10 cellular contexts compared by ENCODE assay signal in genomic region chr16:1108299-1109252, GRCh38. TPM values are rescaled to one million over a fixed set of nuclear protein-coding genes. Genes with fewer than 3 reads are reported as not detected.
DNase-seq lines count a peak whose midpoint lies in the region; ATAC-seq and TF ChIP-seq lines count a peak whose summit lies in the region.
"Had no signal": no experiment of that assay in that cellular context is flagged by ENCODE, and none has a peak within 500 bp of the region (broad histone marks: within the 10 kb centered on the region; RNA-seq: fewer than 3 reads in every experiment).

No MANE protein-coding gene starts in this region.

- H3K4me2 ChIP-seq in GM23248 (ENCODE audit: unreplicated experiment) = no peak overlapping the region
- H3K4me2 ChIP-seq in fibroblast of lung (ENCODE audit: extremely low read depth, insufficient read depth, low read length) = no peak overlapping the region

- H3K4me3 ChIP-seq in GM23248 (no peak overlapping the region), fibroblast of lung (replicated peaks in 1 of 4; ENCODE audit: control extremely low read depth in 1 of 4, insufficient read depth in 1 of 4, low read depth in 3 of 4, low read length in 4 of 4) (no peak overlapping the region), lower leg skin (ENCODE audit: low read depth, poor library complexity, severe bottlenecking) (no peak overlapping the region)

- no peak for ATAC-seq in natural killer cell
- ATAC-seq: activated CD8-positive, alpha-beta memory T cell treated with anti-CD3 and anti-CD28 coated beads, Interleukin-2, amount 10 ng/mL, durations not matched to agents 7 days and 5 days had no signal

- H3K4me1 ChIP-seq in GM23248 (ENCODE audit: insufficient read depth) = no peaks in the 10 kb centered on the region
- H3K4me1 ChIP-seq in fibroblast of lung (ENCODE audit: control insufficient read depth, extremely low read depth, insufficient read depth, low read length) = no peaks in the 10 kb centered on the region

- no peaks in the 10 kb centered on the region for H3K9me3 ChIP-seq in GM23248 (ENCODE audit: low read depth)
- H3K9me3 ChIP-seq in fibroblast of lung (ENCODE audit: control insufficient read depth, insufficient read depth, low read depth, low read length) = no peaks in the 10 kb centered on the region

- H3K9ac ChIP-seq in GM23248 (no peak overlapping the region), fibroblast of lung (ENCODE audit: insufficient read depth, low read length) (no peak overlapping the region)

- TF ChIP-seq CTCF in fibroblast of lung (conservative IDR thresholded peaks at IDR 0.05 in 1 of 2, IDR thresholded peaks at IDR 0.05 in 1 of 2; ENCODE audit: low read depth in 1 of 2, low read length in 2 of 2) (no peak), lower leg skin (IDR thresholded peaks at IDR 0.05) (no peak), natural killer cell (IDR thresholded peaks at IDR 0.05) (no peak)

- H4K20me1 ChIP-seq in GM23248 (ENCODE audit: insufficient read depth) (no peaks in the 10 kb centered on the region), fibroblast of lung (ENCODE audit: control insufficient read depth, extremely low read depth, insufficient read depth, low read length) (no peaks in the 10 kb centered on the region)

- intact Hi-C loops in lower leg skin (cut with DNase I; ENCODE audit: low total_unique reads) (no loop called here), natural killer cell (cut with micrococcal nuclease) (no loop called here)

- no peaks in the 10 kb centered on the region for H3K36me3 Mint-ChIP-seq in natural killer cell
- H3K36me3 Mint-ChIP-seq: activated CD8-positive, alpha-beta memory T cell treated with anti-CD3 and anti-CD28 coated beads, Interleukin-2, amount 10 ng/mL, durations not matched to agents 7 days and 5 days had no signal

- H2AFZ ChIP-seq in GM23248 (no peak overlapping the region), fibroblast of lung (ENCODE audit: low read length) (no peak overlapping the region)

- in situ Hi-C loops in GM23248 (cut with MboI) = no loop called here

- no peaks in the 10 kb centered on the region for H3K9me3 Mint-ChIP-seq in natural killer cell
- H3K9me3 Mint-ChIP-seq: stimulated activated naive CD8-positive, alpha-beta T cell treated with anti-CD3 and anti-CD28 coated beads, Interleukin-15, Interleukin-2, amounts not matched to agents 100 ng/mL and 50 ng/mL, for 24 hours had no signal

- DNase-seq in GM23248 (peak; percentile 59), NCI-H2227 treated with DMSO at 0.1 percent for 48 hours (lab: John Stamatoyannopoulos, UW) (peak; percentile 12), fibroblast of lung (ENCODE audit: low read depth in 2 of 2) (peak; percentile 29 to 55), stromal cell of bone marrow (ENCODE audit: low read depth) (peak; percentile 9), lower leg skin (ENCODE audit: low spot score in 2 of 2) (no peak), natural killer cell (no peak)
- no peak for DNase-seq in activated naive CD4-positive, alpha-beta T cell (lab: John Stamatoyannopoulos, UW)
- DNase-seq: activated CD8-positive, alpha-beta memory T cell treated with anti-CD3 and anti-CD28 coated beads, Interleukin-2, amount 10 ng/mL, durations not matched to agents 7 days and 5 days had no signal

- H3K9me2 ChIP-seq in GM23248 (ENCODE audit: insufficient read depth) = no peaks in the 10 kb centered on the region

- no peaks in the 10 kb centered on the region for H3K4me1 Mint-ChIP-seq in natural killer cell
- H3K4me1 Mint-ChIP-seq: activated CD8-positive, alpha-beta memory T cell treated with anti-CD3 and anti-CD28 coated beads, Interleukin-2, amount 10 ng/mL, durations not matched to agents 7 days and 5 days had no signal

- H3K4me3 Mint-ChIP-seq in natural killer cell = no peak overlapping the region
- H3K4me3 Mint-ChIP-seq: activated CD8-positive, alpha-beta memory T cell treated with anti-CD3 and anti-CD28 coated beads, Interleukin-2, amount 10 ng/mL, durations not matched to agents 7 days and 5 days; stimulated activated naive CD8-positive, alpha-beta T cell treated with anti-CD3 and anti-CD28 coated beads, Interleukin-15, Interleukin-2, amounts not matched to agents 100 ng/mL and 50 ng/mL, for 24 hours had no signal

- H3F3A ChIP-seq in GM23248 (ENCODE audit: insufficient read depth) = no peaks in the 10 kb centered on the region

- TF ChIP-seq POLR2A in lower leg skin (IDR thresholded peaks at IDR 0.05) = no peak

- H3K27ac ChIP-seq in GM23248 (no peak overlapping the region), fibroblast of lung (ENCODE audit: insufficient read depth, low read length) (no peak overlapping the region)

- H3K36me3 ChIP-seq in GM23248 (ENCODE audit: low read depth) = no peaks in the 10 kb centered on the region
- no peaks in the 10 kb centered on the region for H3K36me3 ChIP-seq in fibroblast of lung (ENCODE audit: control insufficient read depth, insufficient read depth, low read length)

- no peaks in the 10 kb centered on the region for H3K79me2 ChIP-seq in GM23248 (ENCODE audit: insufficient read depth)
- H3K79me2 ChIP-seq in fibroblast of lung (ENCODE audit: control insufficient read depth, insufficient read depth, low read length) = no peaks in the 10 kb centered on the region

- WGBS in GM23248 (ENCODE audit: low coverage in 1 of 2, low lambda C conversion rate in 2 of 2, missing lambda C conversion rate in 2 of 2), 2 experiments = 14 to 15% methylated on average over 31 to 39 of the region's 42 CpGs
- WGBS in lower leg skin, 2 donors = 13 to 22% methylated on average over 35 to 36 of the region's 42 CpGs

- H3K27me3 ChIP-seq in GM23248 (replicated peaks; ENCODE audit: insufficient read depth) (peaks cover 34% of the 10 kb centered on the region), fibroblast of lung (ENCODE audit: control insufficient read depth, insufficient read depth, low read length) (peaks cover 5% of the 10 kb centered on the region)

- no peaks in the 10 kb centered on the region for H3K27me3 Mint-ChIP-seq in natural killer cell (ENCODE audit: low read depth in 2 of 2)
- H3K27me3 Mint-ChIP-seq: activated CD8-positive, alpha-beta memory T cell treated with anti-CD3 and anti-CD28 coated beads, Interleukin-2, amount 10 ng/mL, durations not matched to agents 7 days and 5 days had no signal

- no peak overlapping the region for H3K27ac Mint-ChIP-seq in natural killer cell
- H3K27ac Mint-ChIP-seq: activated CD8-positive, alpha-beta memory T cell treated with anti-CD3 and anti-CD28 coated beads, Interleukin-2, amount 10 ng/mL, durations not matched to agents 7 days and 5 days; stimulated activated naive CD8-positive, alpha-beta T cell treated with anti-CD3 and anti-CD28 coated beads, Interleukin-15, Interleukin-2, amounts not matched to agents 100 ng/mL and 50 ng/mL, for 24 hours had no signal

RNA-seq across cellular contexts. Expression of gene C1QTNF8, which starts 12.5 kb away (rescaled TPM):
- total RNA-seq in GM23248 (2014; rRNA removed; shearing (Covaris generic)) = not detected in 2 replicates
- polyA plus RNA-seq in GM23248 (2016; fragmentation: Nextera tagmentation; extraction: Ambion mirVana) (not detected in 2 replicates), fibroblast of lung (not detected in 2 replicates)
- total RNA-seq in fibroblast of lung (not detected in 2 replicates), lower leg skin (not detected), natural killer cell (not detected)
- polyA plus RNA-seq in fibroblast of lung (2012) = not detected in 2 replicates
- polyA minus RNA-seq in fibroblast of lung (ENCODE audit: low replicate concordance) = not detected in 2 replicates
- total RNA-seq: activated CD8-positive, alpha-beta memory T cell treated with anti-CD3 and anti-CD28 coated beads, Interleukin-2, amount 10 ng/mL, durations not matched to agents 7 days and 5 days; frontal cortex had no signal

RNA-seq across cellular contexts. Expression of gene SSTR5, which starts 36.0 kb away (rescaled TPM):
- total RNA-seq in GM23248 (2014; rRNA removed; shearing (Covaris generic)) = not detected in 2 replicates
- not detected in 2 replicates for polyA plus RNA-seq in GM23248 (2016; fragmentation: Nextera tagmentation; extraction: Ambion mirVana)
- not detected in 2 replicates for total RNA-seq in fibroblast of lung
- not detected in 2 replicates for polyA plus RNA-seq in fibroblast of lung
- polyA plus RNA-seq in fibroblast of lung (2012) = not detected in 2 replicates
- not detected in 2 replicates for polyA minus RNA-seq in fibroblast of lung (ENCODE audit: low replicate concordance)
- total RNA-seq in lower leg skin = under 1 TPM in 1 of 4 donors, not detected in 3; 0.36 TPM
- not detected for total RNA-seq in natural killer cell
- total RNA-seq: activated CD8-positive, alpha-beta memory T cell treated with anti-CD3 and anti-CD28 coated beads, Interleukin-2, amount 10 ng/mL, durations not matched to agents 7 days and 5 days; frontal cortex had no signal

RNA-seq across cellular contexts. Expression of gene CACNA1H, which starts 44.3 kb away (rescaled TPM):
- total RNA-seq in GM23248 (2014; rRNA removed; shearing (Covaris generic)) = 0.11 TPM in 1 of 2 replicates, not detected in the other
- not detected in 2 replicates for polyA plus RNA-seq in GM23248 (2016; fragmentation: Nextera tagmentation; extraction: Ambion mirVana)
- total RNA-seq in fibroblast of lung = 0.26 and 1.2 TPM in 2 replicates
- 0.05 and 10.5 TPM in 2 replicates for polyA plus RNA-seq in fibroblast of lung
- polyA plus RNA-seq in fibroblast of lung (2012) = 0.03 and 20.0 TPM in 2 replicates
- polyA minus RNA-seq in fibroblast of lung (ENCODE audit: low replicate concordance) = 0.11 and 84.6 TPM in 2 replicates
- total RNA-seq in lower leg skin = 100 to 1,000 TPM in 2 of 4 donors, 10 to 100 TPM in 2; 29.3 to 151 (median 72.1) TPM
- 1 to 10 TPM; 1.1 to 1.5 (median 1.3) TPM for total RNA-seq in natural killer cell

Comparison
In these comparisons a context has a peak if more than half of its experiments do, and no peak if none do; other contexts are left out.
1. DNase-seq: peak in GM23248 (single experiment), NCI-H2227 treated with DMSO at 0.1 percent for 48 hours (single experiment), fibroblast of lung (2 of 2) and stromal cell of bone marrow (single experiment); none in activated naive CD4-positive, alpha-beta T cell (0 of 4), lower leg skin (0 of 2) and natural killer cell (single experiment).
2. RNA of gene CACNA1H, which starts 44.3 kb away (total RNA-seq): 29.3 to 151 TPM in lower leg skin; 1.1 to 1.5 TPM in natural killer cell, 0.26 to 1.2 TPM in fibroblast of lung and 0.11 TPM in GM23248; every median in the first group is over 10 times any median in the second.